Comparison of ENCODE assay signal across 16 cellular contexts in genomic region chr1:178537445-178538090, GRCh38. TPM values are rescaled to one million over a fixed set of nuclear protein-coding genes. Genes with fewer than 3 reads are reported as not detected.
DNase-seq lines count a peak whose midpoint lies in the region; ATAC-seq and TF ChIP-seq lines count a peak whose summit lies in the region.
"Had no signal": no experiment of that assay in that cellular context is flagged by ENCODE, and none has a peak within 500 bp of the region (broad histone marks: within the 10 kb centered on the region; RNA-seq: fewer than 3 reads in every experiment).

No MANE protein-coding gene starts in this region.

- peak overlapping the region; percentile 28 for H3K27ac Mint-ChIP-seq in neural progenitor cell
- no peak overlapping the region for H3K27ac Mint-ChIP-seq in activated CD4-positive, alpha-beta T cell treated with anti-CD3 and anti-CD28 coated beads, Interleukin-2, amount 10 ng/mL, durations not matched to agents 24 days and 14 days
- H3K27ac Mint-ChIP-seq: activated CD4-positive, alpha-beta memory T cell treated with anti-CD3 and anti-CD28 coated beads, Interleukin-2, amount 10 ng/mL, durations not matched to agents 7 days and 5 days had no signal

- H3K27me3 ChIP-seq in left ventricle myocardium inferior (ENCODE audit: low read depth) (no peaks in the 10 kb centered on the region), esophagus (ENCODE audit: control insufficient read depth in 1 of 2, insufficient read depth in 2 of 2, low read length in 2 of 2) (no peaks in the 10 kb centered on the region), neural progenitor cell (no peaks in the 10 kb centered on the region), vagina (no peaks in the 10 kb centered on the region)
- H3K27me3 ChIP-seq: SJSA1, testis had no signal

- intact Hi-C loops in left ventricle myocardium inferior (cut with micrococcal nuclease) (loop anchor here (10.0 kb wide), 1 partner anchor 467 kb away; no protein-coding TSS in a partner anchor), Right ventricle myocardium superior (cut with DNase I) (no loop called here), vagina (cut with DNase I) (no loop called here)
- intact Hi-C loops in activated CD4-positive, alpha-beta T cell treated with anti-CD3 and anti-CD28 coated beads, Interleukin-2, amount 10 ng/mL, durations not matched to agents 24 days and 14 days (cut with micrococcal nuclease): no loop called here

- no peak overlapping the region for H3K4me2 ChIP-seq in neural progenitor cell

- H3K9me3 ChIP-seq in left ventricle myocardium inferior (replicated peaks) (no peaks in the 10 kb centered on the region), esophagus (ENCODE audit: control insufficient read depth in 2 of 2, insufficient read depth in 1 of 2, low read depth in 1 of 2, low read length in 1 of 2) (no peaks in the 10 kb centered on the region), neural progenitor cell (ENCODE audit: low read depth) (no peaks in the 10 kb centered on the region), vagina (no peaks in the 10 kb centered on the region)
- H3K9me3 ChIP-seq: SJSA1, testis had no signal

- H3K4me1 ChIP-seq in left ventricle myocardium inferior (peaks cover 53% of the 10 kb centered on the region), esophagus (ENCODE audit: control insufficient read depth in 2 of 2, insufficient read depth in 2 of 2, low read length in 1 of 2) (peaks cover 0 to 23% of the 10 kb centered on the region in 2 donors), neural progenitor cell (no peaks in the 10 kb centered on the region), vagina (peaks cover 34% of the 10 kb centered on the region)
- H3K4me1 ChIP-seq: testis had no signal

- H3K4me3 ChIP-seq in left ventricle myocardium inferior (no peak overlapping the region), esophagus (ENCODE audit: low read depth in 1 of 2, low read length in 2 of 2) (no peak overlapping the region), neural progenitor cell (no peak overlapping the region), vagina (no peak overlapping the region)
- H3K4me3 ChIP-seq: SJSA1, testis had no signal

- ATAC-seq in Right ventricle myocardium superior (ENCODE audit: poor library complexity) (no peak), HG03280 (IDR thresholded peaks at IDR 0.05; ENCODE audit: unreplicated experiment) (no peak), HG03565 (IDR thresholded peaks at IDR 0.05; ENCODE audit: unreplicated experiment) (no peak)

- H2AFZ ChIP-seq in neural progenitor cell (replicated peaks): no peak overlapping the region

- TF ChIP-seq CTCF in left ventricle myocardium inferior (IDR thresholded peaks at IDR 0.05; ENCODE audit: borderline replicate concordance) (no peak), neural progenitor cell (IDR thresholded peaks at IDR 0.05) (no peak), vagina (IDR thresholded peaks at IDR 0.05) (no peak)

- TF ChIP-seq POLR2A in vagina (IDR thresholded peaks at IDR 0.05): no peak

- no peak overlapping the region for H3K4me3 Mint-ChIP-seq in neural progenitor cell
- no peak overlapping the region for H3K4me3 Mint-ChIP-seq in activated CD4-positive, alpha-beta T cell treated with anti-CD3 and anti-CD28 coated beads, Interleukin-2, amount 10 ng/mL, durations not matched to agents 24 days and 14 days
- H3K4me3 Mint-ChIP-seq: activated CD4-positive, alpha-beta memory T cell treated with anti-CD3 and anti-CD28 coated beads, Interleukin-2, amount 10 ng/mL, durations not matched to agents 7 days and 5 days; neural crest cell had no signal

- H3K36me3 ChIP-seq in left ventricle myocardium inferior (no peaks in the 10 kb centered on the region), esophagus (ENCODE audit: control insufficient read depth in 2 of 2, insufficient read depth in 2 of 2, low read length in 1 of 2) (no peaks in the 10 kb centered on the region), neural progenitor cell (no peaks in the 10 kb centered on the region), vagina (no peaks in the 10 kb centered on the region)
- H3K36me3 ChIP-seq: SJSA1 had no signal

- no peak overlapping the region for H3K9ac ChIP-seq in neural progenitor cell

- H3K36me3 Mint-ChIP-seq in neural progenitor cell: no peaks in the 10 kb centered on the region
- H3K36me3 Mint-ChIP-seq in activated CD4-positive, alpha-beta T cell treated with anti-CD3 and anti-CD28 coated beads, Interleukin-2, amount 10 ng/mL, durations not matched to agents 24 days and 14 days (ENCODE audit: low read depth): no peaks in the 10 kb centered on the region

- H3K4me1 Mint-ChIP-seq in neural progenitor cell: peaks cover 20% of the 10 kb centered on the region
- H3K4me1 Mint-ChIP-seq in activated CD4-positive, alpha-beta T cell treated with anti-CD3 and anti-CD28 coated beads, Interleukin-2, amount 10 ng/mL, durations not matched to agents 24 days and 14 days: no peaks in the 10 kb centered on the region

- no peaks in the 10 kb centered on the region for H4K20me1 ChIP-seq in neural progenitor cell (ENCODE audit: low read depth)

- no peak for DNase-seq in left ventricle myocardium inferior
- DNase-seq in Right ventricle myocardium superior: no peak
- no peak for DNase-seq in neural progenitor cell (ENCODE audit: low spot score)
- DNase-seq in vagina (ENCODE audit: extremely low spot score in 2 of 2): peak; percentile 83 to 91
- DNase-seq in activated CD4-positive, alpha-beta T cell treated with anti-CD3 and anti-CD28 coated beads, Interleukin-2, amount 10 ng/mL, durations not matched to agents 24 days and 14 days: no peak
- DNase-seq: activated CD4-positive, alpha-beta memory T cell treated with anti-CD3 and anti-CD28 coated beads, Interleukin-2, amount 10 ng/mL, durations not matched to agents 7 days and 5 days; NCI-H2029; NCI-H82; stimulated activated CD4-positive, alpha-beta T cell treated with anti-CD3 and anti-CD28 coated beads, Interleukin-12 subunit alpha, Interleukin-12 subunit beta, amount 100 ng/mL, for 4 hours had no signal

- H3F3A ChIP-seq in neural progenitor cell (ENCODE audit: low read depth): peaks cover 4% of the 10 kb centered on the region

- H3K27ac ChIP-seq in left ventricle myocardium inferior (replicated peaks) (peak overlapping the region; percentile 88), esophagus (ENCODE audit: low read depth in 2 of 2, low read length in 1 of 2) (peak overlapping the region; percentile 82 to 92), neural progenitor cell (no peak overlapping the region), vagina (peak overlapping the region; percentile 43)
- H3K27ac ChIP-seq: SJSA1, testis had no signal

- peaks cover 4% of the 10 kb centered on the region for H3K27me3 Mint-ChIP-seq in neural progenitor cell (ENCODE audit: insufficient read depth, low read depth)
- H3K27me3 Mint-ChIP-seq in activated CD4-positive, alpha-beta T cell treated with anti-CD3 and anti-CD28 coated beads, Interleukin-2, amount 10 ng/mL, durations not matched to agents 24 days and 14 days: no peaks in the 10 kb centered on the region
- H3K27me3 Mint-ChIP-seq: activated CD4-positive, alpha-beta memory T cell treated with anti-CD3 and anti-CD28 coated beads, Interleukin-2, amount 10 ng/mL, durations not matched to agents 7 days and 5 days had no signal

- 72 to 80% methylated on average over 16 of the region's 16 CpGs for WGBS in esophagus, 2 donors

- H3K79me2 ChIP-seq in neural progenitor cell (ENCODE audit: low read depth): no peaks in the 10 kb centered on the region

- H3K9me3 Mint-ChIP-seq in neural progenitor cell: no peaks in the 10 kb centered on the region
- no peaks in the 10 kb centered on the region for H3K9me3 Mint-ChIP-seq in activated CD4-positive, alpha-beta T cell treated with anti-CD3 and anti-CD28 coated beads, Interleukin-2, amount 10 ng/mL, durations not matched to agents 24 days and 14 days
- H3K9me3 Mint-ChIP-seq: activated CD4-positive, alpha-beta memory T cell treated with anti-CD3 and anti-CD28 coated beads, Interleukin-2, amount 10 ng/mL, durations not matched to agents 7 days and 5 days; neural crest cell had no signal

RNA-seq across cellular contexts. Expression of gene TEX35, which starts 24.7 kb away (rescaled TPM):
- total RNA-seq in left ventricle myocardium inferior (not detected), Right ventricle myocardium superior (0.40 TPM), neural progenitor cell (ENCODE audit: low replicate concordance) (not detected in 2 replicates), vagina (not detected)
- polyA plus RNA-seq in esophagus: under 1 TPM; 0.11 to 0.39 TPM
- total RNA-seq in activated CD4-positive, alpha-beta T cell treated with anti-CD3 and anti-CD28 coated beads, Interleukin-2, amount 10 ng/mL, durations not matched to agents 24 days and 14 days: not detected in 2 replicates
- total RNA-seq: activated CD4-positive, alpha-beta memory T cell treated with anti-CD3 and anti-CD28 coated beads, Interleukin-2, amount 10 ng/mL, durations not matched to agents 7 days and 5 days; M059J; neural crest cell; SJSA1 had no signal

RNA-seq across cellular contexts. Expression of gene CLEC20A, which starts 40.8 kb away (rescaled TPM):
- total RNA-seq in left ventricle myocardium inferior (not detected), Right ventricle myocardium superior (not detected), neural progenitor cell (ENCODE audit: low replicate concordance) (not detected in 2 replicates), vagina (not detected)
- polyA plus RNA-seq in esophagus: not detected
- total RNA-seq in activated CD4-positive, alpha-beta T cell treated with anti-CD3 and anti-CD28 coated beads, Interleukin-2, amount 10 ng/mL, durations not matched to agents 24 days and 14 days: not detected in 2 replicates
- total RNA-seq: activated CD4-positive, alpha-beta memory T cell treated with anti-CD3 and anti-CD28 coated beads, Interleukin-2, amount 10 ng/mL, durations not matched to agents 7 days and 5 days; M059J; neural crest cell; SJSA1 had no signal

Comparison
In these comparisons a context has a peak if more than half of its experiments do, and no peak if none do; other contexts are left out.
1. DNase-seq: peak in vagina (2 of 2); none in left ventricle myocardium inferior (single experiment), Right ventricle myocardium superior (single experiment), neural progenitor cell (single experiment) and activated CD4-positive, alpha-beta T cell treated with anti-CD3 and anti-CD28 coated beads, Interleukin-2, amount 10 ng/mL, durations not matched to agents 24 days and 14 days (single experiment).